In genomic region chr3:186664119-186664495, GRCh38 we compare ENCODE assay signal across 37 cellular contexts. TPM values are rescaled to one million over a fixed set of nuclear protein-coding genes. Genes with fewer than 3 reads are reported as not detected.
"Had no signal": no experiment of that assay in that cellular context is flagged by ENCODE, and none has a peak within 500 bp of the region (broad histone marks: within the 10 kb centered on the region; RNA-seq: fewer than 3 reads in every experiment).

No MANE protein-coding gene starts in this region.

- ATAC-seq: gastrocnemius medialis; mucosa of descending colon; stimulated activated memory B cell treated with anti-CD40 and anti-IgM and Interleukin-4, amounts not matched to agents 10 μg/mL and 1 μg/mL and 100 μg/mL, for 72 hours; stimulated activated naive CD8-positive, alpha-beta T cell treated with anti-CD3 and anti-CD28 coated beads, Interleukin-15, amount 100 ng/mL, for 72 hours had no signal

- H3K36me3 ChIP-seq: brain microvascular endothelial cell, gastrocnemius medialis, left ventricle myocardium inferior, ovary, prostate gland, upper lobe of left lung, vagina, WERI-Rb-1 had no signal

- H3K9me3 Mint-ChIP-seq: activated CD4-positive, alpha-beta memory T cell treated with anti-CD3 and anti-CD28 coated beads for 36 hours; activated naive CD4-positive, alpha-beta T cell treated with anti-CD3 and anti-CD28 coated beads, Interleukin-2, amount 10 ng/mL, durations not matched to agents 7 days and 5 days; activated T-cell treated with anti-CD3 and anti-CD28 coated beads, Interleukin-2, amount 50 U/mL, for 24 hours; nephron; stimulated activated memory B cell treated with anti-CD40 and anti-IgM and Interleukin-4, amounts not matched to agents 10 μg/mL and 1 μg/mL and 100 μg/mL, for 72 hours; stimulated activated naive CD8-positive, alpha-beta T cell treated with anti-CD3 and anti-CD28 coated beads, Interleukin-15, amount 100 ng/mL, for 72 hours had no signal

- H3K27me3 ChIP-seq: brain microvascular endothelial cell, gastrocnemius medialis, ovary, upper lobe of left lung, vagina had no signal

- DNase-seq: activated CD4-positive, alpha-beta memory T cell treated with anti-CD3 and anti-CD28 coated beads for 36 hours; activated CD4-positive, alpha-beta T cell treated with anti-CD3 and anti-CD28 coated beads, Interleukin-2, amount 10 ng/mL, durations not matched to agents 24 days and 14 days; activated CD4-positive, CD25-positive, alpha-beta regulatory T cell treated with anti-CD3 and anti-CD28 coated beads, Interleukin-2, amount 50 U/mL, for 72 hours; activated CD8-positive, alpha-beta memory T cell treated with anti-CD3 and anti-CD28 coated beads, Interleukin-2, amount 50 U/mL, for 48 hours; activated gamma-delta T cell; activated naive CD4-positive, alpha-beta T cell treated with anti-CD3 and anti-CD28 coated beads, Interleukin-2, amount 10 ng/mL, durations not matched to agents 7 days and 5 days; activated T-cell treated with anti-CD3 and anti-CD28 coated beads, Interleukin-2, amount 50 U/mL, for 24 hours; amniotic stem cell; brain microvascular endothelial cell; dorsolateral prefrontal cortex; effector memory CD4-positive, alpha-beta T cell; erythroblast; gastrocnemius medialis; glutamatergic neuron; left ventricle myocardium inferior; mucosa of descending colon; ovary; stimulated activated CD4-positive, alpha-beta T cell treated with anti-CD3 and anti-CD28 coated beads, Interleukin-1b, Interleukin-23, amount 100 ng/mL, for 48 hours; stimulated activated CD4-positive, alpha-beta T cell treated with anti-CD3 and anti-CD28 coated beads, Interleukin-4, amount 100 ng/mL, for 4 hours; stimulated activated CD8-positive, alpha-beta memory T cell treated with anti-CD3 and anti-CD28 coated beads, Interleukin-4, amount 100 ng/mL, for 48 hours; stimulated activated naive CD8-positive, alpha-beta T cell treated with anti-CD3 and anti-CD28 coated beads, Interleukin-15, amount 100 ng/mL, for 72 hours; substantia nigra; T-helper 9 cell; upper lobe of left lung; WERI-Rb-1 had no signal

- H3K4me1 ChIP-seq: gastrocnemius medialis, left ventricle myocardium inferior, prostate gland, upper lobe of left lung, vagina had no signal

- H3K36me3 Mint-ChIP-seq: activated CD4-positive, alpha-beta memory T cell treated with anti-CD3 and anti-CD28 coated beads for 36 hours; activated naive CD4-positive, alpha-beta T cell treated with anti-CD3 and anti-CD28 coated beads, Interleukin-2, amount 10 ng/mL, durations not matched to agents 7 days and 5 days; stimulated activated memory B cell treated with anti-CD40 and anti-IgM and Interleukin-4, amounts not matched to agents 10 μg/mL and 1 μg/mL and 100 μg/mL, for 72 hours had no signal

- H3K27ac Mint-ChIP-seq: activated CD4-positive, alpha-beta memory T cell treated with anti-CD3 and anti-CD28 coated beads for 36 hours; activated CD4-positive, alpha-beta T cell treated with anti-CD3 and anti-CD28 coated beads, Interleukin-2, amount 10 ng/mL, durations not matched to agents 24 days and 14 days; activated naive CD4-positive, alpha-beta T cell treated with anti-CD3 and anti-CD28 coated beads, Interleukin-2, amount 10 ng/mL, durations not matched to agents 7 days and 5 days; activated T-cell treated with anti-CD3 and anti-CD28 coated beads, Interleukin-2, amount 50 U/mL, for 24 hours; stimulated activated memory B cell treated with anti-CD40 and anti-IgM and Interleukin-4, amounts not matched to agents 10 μg/mL and 1 μg/mL and 100 μg/mL, for 72 hours; stimulated activated naive CD8-positive, alpha-beta T cell treated with anti-CD3 and anti-CD28 coated beads, Interleukin-15, amount 100 ng/mL, for 72 hours; T-helper 1 cell treated with Interleukin-12 subunit alpha and Interleukin-12 subunit beta and Interleukin-4 antibody, amounts not matched to agents 30 μg/mL and 1 μg/mL, for 36 hours had no signal

- H3K27ac ChIP-seq: brain microvascular endothelial cell, coronary artery, dorsolateral prefrontal cortex, gastrocnemius medialis, left ventricle myocardium inferior, ovary, prostate gland, upper lobe of left lung, vagina, WERI-Rb-1 had no signal

- H3K9me3 ChIP-seq: gastrocnemius medialis, left ventricle myocardium inferior, mucosa of descending colon, ovary, prostate gland, upper lobe of left lung, vagina had no signal

- H3K4me1 Mint-ChIP-seq: nephron; stimulated activated memory B cell treated with anti-CD40 and anti-IgM and Interleukin-4, amounts not matched to agents 10 μg/mL and 1 μg/mL and 100 μg/mL, for 72 hours had no signal

- H3K4me2 ChIP-seq: smooth muscle cell had no signal

- H3K4me3 Mint-ChIP-seq: activated CD4-positive, alpha-beta memory T cell treated with anti-CD3 and anti-CD28 coated beads for 36 hours; activated CD4-positive, alpha-beta T cell treated with anti-CD3 and anti-CD28 coated beads, Interleukin-2, amount 10 ng/mL, durations not matched to agents 24 days and 14 days; activated naive CD4-positive, alpha-beta T cell treated with anti-CD3 and anti-CD28 coated beads, Interleukin-2, amount 10 ng/mL, durations not matched to agents 7 days and 5 days; activated T-cell treated with anti-CD3 and anti-CD28 coated beads, Interleukin-2, amount 50 U/mL, for 24 hours; nephron; stimulated activated memory B cell treated with anti-CD40 and anti-IgM and Interleukin-4, amounts not matched to agents 10 μg/mL and 1 μg/mL and 100 μg/mL, for 72 hours; stimulated activated naive CD8-positive, alpha-beta T cell treated with anti-CD3 and anti-CD28 coated beads, Interleukin-15, amount 100 ng/mL, for 72 hours; T-helper 1 cell treated with Interleukin-12 subunit alpha and Interleukin-12 subunit beta and Interleukin-4 antibody, amounts not matched to agents 30 μg/mL and 1 μg/mL, for 36 hours had no signal

- H3K4me3 ChIP-seq: coronary artery, dorsolateral prefrontal cortex, gastrocnemius medialis, left ventricle myocardium inferior, lung, mucosa of descending colon, ovary, prostate gland, smooth muscle cell, upper lobe of left lung, vagina had no signal

RNA-seq across cellular contexts. Expression of gene HRG, which starts 1.7 kb away (rescaled TPM):
- total RNA-seq: activated CD4-positive, alpha-beta memory T cell treated with anti-CD3 and anti-CD28 coated beads for 36 hours; activated CD4-positive, alpha-beta T cell treated with anti-CD3 and anti-CD28 coated beads, Interleukin-2, amount 10 ng/mL, durations not matched to agents 24 days and 14 days; astrocyte; cardiac septum; cerebellum; left ventricle myocardium inferior; mesenteric fat pad; mucosa of descending colon; prostate gland; smooth muscle cell had no signal
- polyA plus RNA-seq: lung, ovary, smooth muscle cell had no signal

RNA-seq across cellular contexts. Expression of gene FETUB, which starts 23.9 kb away (rescaled TPM):
- total RNA-seq: activated CD4-positive, alpha-beta memory T cell treated with anti-CD3 and anti-CD28 coated beads for 36 hours; activated CD4-positive, alpha-beta T cell treated with anti-CD3 and anti-CD28 coated beads, Interleukin-2, amount 10 ng/mL, durations not matched to agents 24 days and 14 days; astrocyte; cardiac septum; cerebellum; gastrocnemius medialis; left ventricle myocardium inferior; lung; mesenteric fat pad; mucosa of descending colon; ovary; prostate gland; upper lobe of left lung had no signal
- polyA plus RNA-seq: lung, ovary, smooth muscle cell had no signal

RNA-seq across cellular contexts. Expression of gene AHSG, which starts 51.2 kb away (rescaled TPM):
- total RNA-seq: activated CD4-positive, alpha-beta memory T cell treated with anti-CD3 and anti-CD28 coated beads for 36 hours; activated CD4-positive, alpha-beta T cell treated with anti-CD3 and anti-CD28 coated beads, Interleukin-2, amount 10 ng/mL, durations not matched to agents 24 days and 14 days; astrocyte; cardiac septum; left ventricle myocardium inferior; mesenteric fat pad; mucosa of descending colon; prostate gland; vagina had no signal
- polyA plus RNA-seq: ovary had no signal

RNA-seq across cellular contexts. Expression of gene KNG1, which starts 53.1 kb away (rescaled TPM):
- total RNA-seq: activated CD4-positive, alpha-beta memory T cell treated with anti-CD3 and anti-CD28 coated beads for 36 hours; activated CD4-positive, alpha-beta T cell treated with anti-CD3 and anti-CD28 coated beads, Interleukin-2, amount 10 ng/mL, durations not matched to agents 24 days and 14 days; astrocyte; cardiac septum; cerebellum; mesenteric fat pad; smooth muscle cell; vagina had no signal
- polyA plus RNA-seq: ovary, smooth muscle cell had no signal
